Comparison of ENCODE assay signal across 11 cellular contexts in genomic region chr12:114648711-114649110, GRCh38.
"Had no signal": no experiment of that assay in that cellular context is flagged by ENCODE, and none has a peak within 500 bp of the region (broad histone marks: within the 10 kb centered on the region; RNA-seq: fewer than 3 reads in every experiment).

No MANE protein-coding gene starts in this region.

- H3K9ac ChIP-seq: GM23248, KMS-11 had no signal

- FAIRE-seq: H54 had no signal

- H3K4me3 ChIP-seq: GM23248 had no signal

- H2AFZ ChIP-seq: GM23248 had no signal

- H3K27ac ChIP-seq: GM23248, HL-60, KMS-11 had no signal

- H3K4me2 ChIP-seq: KMS-11 had no signal

- DNase-seq: GM23248, GOT3, H9, HCEC 1CT, HFFc6, IMR-90, Karpas-422, KBM-7 had no signal
